9 cellular contexts compared by ENCODE assay signal in genomic region chr3:51514210-51514609, GRCh38.
"Had no signal": no experiment of that assay in that cellular context is flagged by ENCODE, and none has a peak within 500 bp of the region (broad histone marks: within the 10 kb centered on the region; RNA-seq: fewer than 3 reads in every experiment).

No MANE protein-coding gene starts in this region.

- H3K4me1 ChIP-seq: HAP-1 had no signal

- H3K36me3 ChIP-seq: HAP-1 had no signal

- H3K9me3 Mint-ChIP-seq: HFFc6, IgD-negative memory B cell had no signal

- H3K4me3 ChIP-seq: GM23248, HAP-1 had no signal

- H3K27ac ChIP-seq: GM23248, HL-60 had no signal

- ATAC-seq: HCT116, HepG2 had no signal

- H3K36me3 Mint-ChIP-seq: IgD-negative memory B cell had no signal

- DNase-seq: GM23248, GOT3, H7, HFFc6 had no signal

- H3K27ac Mint-ChIP-seq: HFFc6 had no signal

- H3K9me3 ChIP-seq: HAP-1 had no signal

- FAIRE-seq: HepG2 had no signal

- H3K27me3 Mint-ChIP-seq: IgD-negative memory B cell had no signal

- H3K4me3 Mint-ChIP-seq: HFFc6, IgD-negative memory B cell had no signal

- H3K9ac ChIP-seq: GM23248 had no signal

- H2AFZ ChIP-seq: GM23248 had no signal
